19 cellular contexts compared by ENCODE assay signal in genomic region chr15:71564217-71564616, GRCh38.
DNase-seq lines count a peak whose midpoint lies in the region; ATAC-seq, FAIRE-seq and TF ChIP-seq lines count a peak whose summit lies in the region.
"Had no signal": no experiment of that assay in that cellular context is flagged by ENCODE, and none has a peak within 500 bp of the region (broad histone marks: within the 10 kb centered on the region; RNA-seq: fewer than 3 reads in every experiment).

No MANE protein-coding gene starts in this region.

- in situ Hi-C loops in IMR-90 (cut with MboI; ENCODE audit: low sequenced_read_pairs) = no loop called here

- no peak overlapping the region for H3K4me3 ChIP-seq in HEK293 (ENCODE audit: low read depth, low read length)
- H3K4me3 ChIP-seq in IMR-90 (ENCODE audit: insufficient read depth, low read depth, low read length) = no peak overlapping the region
- H3K4me3 ChIP-seq in esophagus (ENCODE audit: low read depth in 1 of 2, low read length in 2 of 2) = no peak overlapping the region
- no peak overlapping the region for H3K4me3 ChIP-seq in keratinocyte (ENCODE audit: control insufficient read depth in 2 of 3, extremely low read depth in 1 of 3, insufficient read depth in 2 of 3, low read depth in 1 of 3, low read length in 3 of 3)
- no peak overlapping the region for H3K4me3 ChIP-seq in SJCRH30
- H3K4me3 ChIP-seq: GM23338 had no signal

- H3K27ac ChIP-seq in HEK293 (ENCODE audit: extremely low read depth, low read depth, low read length) (no peak overlapping the region), IMR-90 (ENCODE audit: insufficient read depth, low read length) (no peak overlapping the region), esophagus (ENCODE audit: low read depth in 2 of 2, low read length in 1 of 2) (peak overlapping the region; percentile 35 to 41), keratinocyte (ENCODE audit: control insufficient read depth, insufficient read depth, low read length) (no peak overlapping the region), SJCRH30 (no peak overlapping the region)

- ATAC-seq in IMR-90 (ENCODE audit: low read depth) = no peak
- ATAC-seq: GM23338, HCT116 had no signal

- no peak overlapping the region for H2AK9ac ChIP-seq in IMR-90 (replicated peaks; ENCODE audit: low read depth, low read length, poor library complexity)

- H3K9me3 ChIP-seq in HEK293 (ENCODE audit: control insufficient read depth, insufficient read depth, low read depth, low read length) (no peaks in the 10 kb centered on the region), IMR-90 (ENCODE audit: control insufficient read depth, insufficient read depth, low read length) (no peaks in the 10 kb centered on the region), esophagus (ENCODE audit: control insufficient read depth in 2 of 2, insufficient read depth in 1 of 2, low read depth in 1 of 2, low read length in 1 of 2) (no peaks in the 10 kb centered on the region), keratinocyte (ENCODE audit: control insufficient read depth, low read depth, low read length) (no peaks in the 10 kb centered on the region), SJCRH30 (replicated peaks) (no peaks in the 10 kb centered on the region)

- H4K20me1 ChIP-seq in IMR-90 (ENCODE audit: insufficient read depth, low read length) (peaks cover 20% of the 10 kb centered on the region; the same call in 1 of the 2 replicates), keratinocyte (ENCODE audit: control insufficient read depth, extremely low read depth, insufficient read depth, low read length) (no peaks in the 10 kb centered on the region)

- peaks cover 6% of the 10 kb centered on the region; the same call in 1 of the 2 replicates for H3K4me1 ChIP-seq in HEK293 (ENCODE audit: control insufficient read depth, insufficient read depth, low read length)
- H3K4me1 ChIP-seq in IMR-90 (ENCODE audit: control insufficient read depth, insufficient read depth, low read length) = peaks cover 7% of the 10 kb centered on the region; the same call in 1 of the 2 replicates
- peaks cover 0 to 2% of the 10 kb centered on the region in 2 donors for H3K4me1 ChIP-seq in esophagus (ENCODE audit: control insufficient read depth in 2 of 2, insufficient read depth in 2 of 2, low read length in 1 of 2)
- peaks cover 49% of the 10 kb centered on the region for H3K4me1 ChIP-seq in keratinocyte (ENCODE audit: control insufficient read depth, extremely low read depth, insufficient read depth, low read length)
- H3K4me1 ChIP-seq in SJCRH30 = peaks cover 6% of the 10 kb centered on the region; the same call in 1 of the 2 replicates

- H3K56ac ChIP-seq in IMR-90 (ENCODE audit: extremely low read depth, insufficient read depth, low read length) = no peak overlapping the region

- no peak overlapping the region for H2BK5ac ChIP-seq in IMR-90 (ENCODE audit: low read depth, low read length, poor library complexity, severe bottlenecking)

- DNase-seq in IMR-90 = no peak
- no peak for DNase-seq in keratinocyte (ENCODE audit: low read depth, low spot score)
- no peak for DNase-seq in stimulated activated CD4-positive, alpha-beta T cell treated with anti-CD3 and anti-CD28 coated beads, Interleukin-4, amount 100 ng/mL, for 4 hours
- DNase-seq in SJCRH30 = no peak
- DNase-seq: C1 segment of cervical spinal cord; Calu3; CD4-positive, alpha-beta memory T cell; COR-L47; DMS53; DMS79 treated with DMSO at 0.1 percent for 48 hours; GF-D8; H9; HFFc6 had no signal

- no peak for TF ChIP-seq RAD21 in IMR-90 (IDR thresholded peaks at IDR 0.05; ENCODE audit: low read length)

- H3K27me3 ChIP-seq in IMR-90 (ENCODE audit: control insufficient read depth, insufficient read depth, low read length) (peaks cover 4% of the 10 kb centered on the region; the same call in 1 of the 2 replicates), esophagus (ENCODE audit: control insufficient read depth in 1 of 2, insufficient read depth in 2 of 2, low read length in 2 of 2) (no peaks in the 10 kb centered on the region), keratinocyte (ENCODE audit: control insufficient read depth, extremely low read depth, insufficient read depth, low read length) (no peaks in the 10 kb centered on the region), SJCRH30 (no peaks in the 10 kb centered on the region)

- H3K4me2 ChIP-seq in IMR-90 (ENCODE audit: low read depth, low read length) = no peak overlapping the region
- H3K4me2 ChIP-seq in keratinocyte (ENCODE audit: control insufficient read depth, extremely low read depth, insufficient read depth, low read depth, low read length) = no peak overlapping the region
- H3K4me2 ChIP-seq: GM23338 had no signal

- no peak overlapping the region for H4K91ac ChIP-seq in IMR-90 (ENCODE audit: insufficient read depth, low read depth, low read length)

- 0 out of 3 replicates have a peak overlapping the region, but pooled peaks have one; percentile 17 for H2BK15ac ChIP-seq in IMR-90 (ENCODE audit: low read depth, low read length)

- no peak overlapping the region for H3K14ac ChIP-seq in IMR-90 (replicated peaks; ENCODE audit: low read depth, low read length)

- H2BK20ac ChIP-seq in IMR-90 (ENCODE audit: low read depth, low read length) = no peak overlapping the region; the same call in 1 of the 2 replicates

- WGBS in IMR-90 (ENCODE audit: extremely low coverage in 2 of 2, insufficient read length in 1 of 2), 2 experiments = 60% methylated on average over 1 of the region's 1 CpG; no CpG with 5 or more reads in 1 of the 2 experiments
- WGBS in esophagus, 2 donors = 0 to 1% methylated on average over 1 of the region's 1 CpG

- H4K8ac ChIP-seq in IMR-90 (ENCODE audit: low read depth in 2 of 2, low read length in 2 of 2) = no peak overlapping the region

- FAIRE-seq in keratinocyte (lab: Jason Lieb, UNC) = peak; percentile 80
- FAIRE-seq: GM12891, GM18507 had no signal

- no peak for TF ChIP-seq POLR2A in IMR-90 (IDR thresholded peaks at IDR 0.05; ENCODE audit: low read depth, low read length)

- dilution Hi-C loops in IMR-90 (cut with HindIII; ENCODE audit: low sequenced_read_pairs, unreplicated experiment) (no loop called here), keratinocyte (cut with MboI; ENCODE audit: extremely low pct_ligation_motif_present, low sequenced_read_pairs) (no loop called here)

- no peak overlapping the region for H2BK120ac ChIP-seq in IMR-90 (ENCODE audit: low read depth, low read length)

- H3K18ac ChIP-seq in IMR-90 (ENCODE audit: low read depth, low read length) = no peak overlapping the region

- intact Hi-C loops in IMR-90 (cut with micrococcal nuclease) = no loop called here

- no peak overlapping the region for H3K23ac ChIP-seq in IMR-90 (ENCODE audit: low read depth, low read length)

- H3K36me3 ChIP-seq in HEK293 (ENCODE audit: control insufficient read depth in 2 of 2, insufficient read depth in 1 of 2, low read length in 2 of 2) (no peaks in the 10 kb centered on the region), IMR-90 (ENCODE audit: control insufficient read depth, insufficient read depth, low read length) (peaks cover 4% of the 10 kb centered on the region), esophagus (ENCODE audit: control insufficient read depth in 2 of 2, insufficient read depth in 2 of 2, low read length in 1 of 2) (peaks cover 0 to 2% of the 10 kb centered on the region in 2 donors), keratinocyte (ENCODE audit: control insufficient read depth in 2 of 2, extremely low read depth in 1 of 2, insufficient read depth in 2 of 2, low read length in 2 of 2) (peaks cover 0 to 3% of the 10 kb centered on the region in 2 experiments), SJCRH30 (no peaks in the 10 kb centered on the region)

- H2AK5ac ChIP-seq in IMR-90 (ENCODE audit: low read depth, low read length) = no peak overlapping the region

- POLR2A ChIA-PET in HEK293 (lab: Yijun Ruan, JAX) (no interaction called here), IMR-90 (lab: Charles Lee; ENCODE audit: unreplicated experiment) (no interaction called here)

- no peak overlapping the region for H4K5ac ChIP-seq in IMR-90 (ENCODE audit: low read depth, low read length)

- peaks cover 0 to 10% of the 10 kb centered on the region in 2 experiments; a peak in 2 of 4 replicates for H3K79me1 ChIP-seq in IMR-90 (ENCODE audit: low read depth in 1 of 2, low read length in 2 of 2)

- CTCF ChIA-PET in HEK293 (lab: Yijun Ruan, JAX) = no interaction called here
- CTCF ChIA-PET in IMR-90 (lab: Yijun Ruan, JAX) = no interaction called here

- H2AFZ ChIP-seq in IMR-90 (replicated peaks; ENCODE audit: low read length, poor library complexity) = no peak overlapping the region
- no peak overlapping the region for H2AFZ ChIP-seq in keratinocyte (ENCODE audit: control insufficient read depth, low read length)
- H2AFZ ChIP-seq: GM23338 had no signal

- peaks cover 8% of the 10 kb centered on the region for H3K9me1 ChIP-seq in IMR-90 (ENCODE audit: insufficient read depth, low read length)
- no peaks in the 10 kb centered on the region for H3K9me1 ChIP-seq in keratinocyte (ENCODE audit: control insufficient read depth, extremely low read depth, insufficient read depth, low read length)

- no peak overlapping the region for H3K4ac ChIP-seq in IMR-90 (ENCODE audit: low read depth, low read length)

- H3K9ac ChIP-seq in IMR-90 (ENCODE audit: low read depth, low read length) (no peak overlapping the region), keratinocyte (ENCODE audit: control insufficient read depth, extremely low read depth, insufficient read depth, low read length) (no peak overlapping the region)

- TF ChIP-seq CTCF in HEK293 (tag by site-specific recombination; IDR thresholded peaks at IDR 0.05) = no peak
- TF ChIP-seq CTCF in IMR-90 (conservative IDR thresholded peaks at IDR 0.05; ENCODE audit: low read depth, low read length) = no peak
- TF ChIP-seq CTCF in keratinocyte (optimal IDR thresholded peaks at IDR 0.05 in 1 of 3, IDR thresholded peaks at IDR 0.05 in 1 of 3, conservative IDR thresholded peaks at IDR 0.05 in 1 of 3; ENCODE audit: extremely low read depth in 1 of 3, insufficient read depth in 2 of 3, low read length in 3 of 3) = no peak

- no peaks in the 10 kb centered on the region for H3K79me2 ChIP-seq in keratinocyte (ENCODE audit: control insufficient read depth, insufficient read depth, low read length)

- BruUV-seq in IMR-90 (replicated peaks; lab: Mats Ljungman, UMichigan) = no TSS peak

TF ChIP-seq in HEK293, 187 proteins besides CTCF, POLR2A, EP300 and RAD21:
- TF ChIP-seq KLF9 (tag by site-specific recombination; IDR thresholded peaks at IDR 0.05; ENCODE audit: low read depth) = no peak
- TF ChIP-seq BCL11A (tag by site-specific recombination; IDR thresholded peaks at IDR 0.05; ENCODE audit: low read depth) = no peak
- TF ChIP-seq ZFP3 (tag by site-specific recombination; IDR thresholded peaks at IDR 0.05; ENCODE audit: low read depth) = peak; percentile 75

TF ChIP-seq in IMR-90, 13 proteins besides CTCF, POLR2A, EP300 and RAD21 (continues in another document):
- TF ChIP-seq CHD1 (IDR thresholded peaks at IDR 0.05; ENCODE audit: low read depth, low read length) = no peak
- no peak for TF ChIP-seq RCOR1 (IDR thresholded peaks at IDR 0.05; ENCODE audit: insufficient replicate concordance, low read length)

Comparison
In these comparisons a context has a peak if more than half of its experiments do, and no peak if none do; other contexts are left out.
1. H3K27ac ChIP-seq: peak in esophagus (2 of 2); none in HEK293 (single experiment), IMR-90 (single experiment), keratinocyte (single experiment) and SJCRH30 (single experiment).